18 cellular contexts compared by ENCODE assay signal in the genomic region with DNA sequence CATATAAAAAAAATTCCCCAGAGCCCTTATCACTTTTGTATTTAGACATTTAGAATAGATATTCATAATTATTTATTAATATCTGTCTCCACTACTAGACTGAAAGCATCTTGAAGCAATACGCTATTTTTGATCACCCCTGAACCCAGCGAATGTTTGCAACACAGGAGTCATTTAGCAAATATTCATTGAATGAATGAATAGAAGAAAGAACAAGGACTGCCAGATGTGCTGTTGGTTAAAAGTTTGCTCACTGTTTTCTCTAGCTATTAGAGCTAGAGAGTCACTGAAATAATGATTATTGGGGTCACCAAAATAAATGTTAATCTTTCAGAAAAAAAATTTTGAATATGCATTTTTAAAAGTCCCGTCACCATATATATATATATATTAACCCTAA.
DNase-seq lines count a peak whose midpoint lies in the region; ATAC-seq and TF ChIP-seq lines count a peak whose summit lies in the region.
"Had no signal": no experiment of that assay in that cellular context is flagged by ENCODE, and none has a peak within 500 bp of the region (broad histone marks: within the 10 kb centered on the region; RNA-seq: fewer than 3 reads in every experiment).

No MANE protein-coding gene starts in this region.

- H3K4me3 ChIP-seq in GM23248 (no peak overlapping the region), fibroblast of mammary gland (ENCODE audit: control insufficient read depth, low read depth, low read length) (no peak overlapping the region), MG63 (no peak overlapping the region)
- H3K4me3 ChIP-seq: A549; BLaER1 treated with 17β-estradiol and CSF1 and Interleukin-3, amounts not matched to agents 10 nM and 100 nM had no signal

- H3K27me3 ChIP-seq in GM23248 (replicated peaks; ENCODE audit: insufficient read depth) (no peaks in the 10 kb centered on the region), MG63 (no peaks in the 10 kb centered on the region)
- H3K27me3 ChIP-seq: BLaER1 treated with 17β-estradiol and CSF1 and Interleukin-3, amounts not matched to agents 10 nM and 100 nM had no signal

- H4K20me1 ChIP-seq in GM23248 (ENCODE audit: insufficient read depth), result no peaks in the 10 kb centered on the region
- H4K20me1 ChIP-seq: BLaER1 treated with 17β-estradiol and CSF1 and Interleukin-3, amounts not matched to agents 10 nM and 100 nM had no signal

- H2AFZ ChIP-seq in GM23248, result no peak overlapping the region

- in situ Hi-C loops in GM23248 (cut with MboI), result no loop called here

- intact Hi-C loops in sciatic nerve (cut with DNase I), result no loop called here

- no peaks in the 10 kb centered on the region for H3K9me3 ChIP-seq in GM23248 (ENCODE audit: low read depth)
- no peaks in the 10 kb centered on the region for H3K9me3 ChIP-seq in MG63
- H3K9me3 ChIP-seq: A549; BLaER1 treated with 17β-estradiol and CSF1 and Interleukin-3, amounts not matched to agents 10 nM and 100 nM; Caco-2 had no signal

- H3K9ac ChIP-seq in GM23248, result no peak overlapping the region
- H3K9ac ChIP-seq: BLaER1 treated with 17β-estradiol and CSF1 and Interleukin-3, amounts not matched to agents 10 nM and 100 nM had no signal

- H3K27ac ChIP-seq in GM23248, result no peak overlapping the region
- H3K27ac ChIP-seq: 22Rv1; A549; BLaER1 treated with 17β-estradiol and CSF1 and Interleukin-3, amounts not matched to agents 10 nM and 100 nM; C4-2B had no signal

- H3K36me3 ChIP-seq in GM23248 (ENCODE audit: low read depth), result no peaks in the 10 kb centered on the region
- no peaks in the 10 kb centered on the region for H3K36me3 ChIP-seq in MG63
- H3K36me3 ChIP-seq: BLaER1 treated with 17β-estradiol and CSF1 and Interleukin-3, amounts not matched to agents 10 nM and 100 nM had no signal

- no peak for TF ChIP-seq CTCF in fibroblast of mammary gland (conservative IDR thresholded peaks at IDR 0.05; ENCODE audit: control insufficient read depth, insufficient read depth, low read depth, low read length)

- H3K4me2 ChIP-seq in GM23248 (ENCODE audit: unreplicated experiment), result no peak overlapping the region
- H3K4me2 ChIP-seq: A549; BLaER1 treated with 17β-estradiol and CSF1 and Interleukin-3, amounts not matched to agents 10 nM and 100 nM had no signal

- WGBS in GM23248 (ENCODE audit: low coverage in 1 of 2, low lambda C conversion rate in 2 of 2, missing lambda C conversion rate in 2 of 2), 2 experiments, result 75 to 82% methylated on average over 3 of the region's 3 CpGs

- no peaks in the 10 kb centered on the region for H3K9me2 ChIP-seq in GM23248 (ENCODE audit: insufficient read depth)

- ATAC-seq in sciatic nerve (peak; percentile 53), HG03571 (IDR thresholded peaks at IDR 0.05; ENCODE audit: unreplicated experiment) (no peak)
- ATAC-seq: A549; CD8-positive, alpha-beta T cell had no signal

- H3K79me2 ChIP-seq in GM23248 (ENCODE audit: insufficient read depth), result no peaks in the 10 kb centered on the region

- DNase-seq in AG08395 (ENCODE audit: low spot score) (peak; percentile 10), GM23248 (peak; percentile 13), fibroblast of mammary gland (ENCODE audit: low read depth) (peak; percentile 5), sciatic nerve (ENCODE audit: low spot score) (no peak), foreskin melanocyte (no peak), MG63 (no peak)
- DNase-seq: AML-193; Caco-2; Calu3; CD4-positive, alpha-beta T cell; CD8-positive, alpha-beta T cell; DMS79 treated with DMSO at 0.1 percent for 48 hours; GF-D8 had no signal

- H3F3A ChIP-seq in GM23248 (ENCODE audit: insufficient read depth), result no peaks in the 10 kb centered on the region

- peaks cover 4% of the 10 kb centered on the region; the same call in 1 of the 2 replicates for H3K4me1 ChIP-seq in GM23248 (ENCODE audit: insufficient read depth)
- H3K4me1 ChIP-seq: A549; BLaER1 treated with 17β-estradiol and CSF1 and Interleukin-3, amounts not matched to agents 10 nM and 100 nM; Caco-2 had no signal

Comparison
In these comparisons a context has a peak if more than half of its experiments do, and no peak if none do; other contexts are left out.
1. DNase-seq: peak in AG08395 (single experiment), GM23248 (single experiment) and fibroblast of mammary gland (single experiment); none in sciatic nerve (single experiment), foreskin melanocyte (single experiment) and MG63 (single experiment).